8 cellular contexts compared by ENCODE assay signal in the genomic region with DNA sequence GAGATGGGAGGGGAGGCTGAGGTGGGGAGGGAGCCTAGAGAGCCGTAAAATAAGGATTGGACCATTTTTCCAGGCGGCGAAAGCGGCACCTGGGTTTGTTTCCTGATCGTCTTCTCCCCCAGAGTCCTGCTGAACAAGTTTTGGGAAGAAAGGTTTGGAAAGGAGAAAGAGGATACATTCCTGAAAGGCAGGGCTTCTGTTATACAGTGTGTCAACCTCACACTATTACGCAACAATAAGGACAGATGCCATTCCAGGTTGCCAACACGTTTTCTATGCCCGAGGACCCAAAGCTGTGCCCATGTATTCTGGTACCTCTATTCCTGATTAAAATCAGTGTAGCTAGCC. TPM values are rescaled to one million over a fixed set of nuclear protein-coding genes. Genes with fewer than 3 reads are reported as not detected.
DNase-seq lines count a peak whose midpoint lies in the region; ATAC-seq and TF ChIP-seq lines count a peak whose summit lies in the region.

No MANE protein-coding gene starts in this region.

- no peak for TF ChIP-seq POLR2A in esophagus muscularis mucosa (IDR thresholded peaks at IDR 0.05; ENCODE audit: low read depth)

- TF ChIP-seq CTCF in OCI-LY1 (IDR thresholded peaks at IDR 0.05; ENCODE audit: low read length), result no peak
- TF ChIP-seq CTCF in esophagus muscularis mucosa (IDR thresholded peaks at IDR 0.05), result no peak
- no peak for TF ChIP-seq CTCF in parathyroid adenoma (IDR thresholded peaks at IDR 0.05)
- no peak for TF ChIP-seq CTCF in omental fat pad (IDR thresholded peaks at IDR 0.05)

- H3K36me3 ChIP-seq in OCI-LY1 (ENCODE audit: insufficient read depth, low read length) (peaks cover 4% of the 10 kb centered on the region; the same call in 1 of the 2 replicates), esophagus muscularis mucosa (no peaks in the 10 kb centered on the region), parathyroid adenoma (ENCODE audit: control insufficient read depth, insufficient read depth, low read length) (no peaks in the 10 kb centered on the region)

- H3K9me3 ChIP-seq in OCI-LY1 (ENCODE audit: low read length) (no peaks in the 10 kb centered on the region), esophagus muscularis mucosa (no peaks in the 10 kb centered on the region), parathyroid adenoma (ENCODE audit: control insufficient read depth, low read length) (no peaks in the 10 kb centered on the region)

- H4K20me1 ChIP-seq in OCI-LY1 (ENCODE audit: insufficient read depth, low read length), result no peaks in the 10 kb centered on the region

- no peak overlapping the region for H3K27ac ChIP-seq in OCI-LY1 (ENCODE audit: low read depth, low read length, poor library complexity, severe bottlenecking)
- H3K27ac ChIP-seq in esophagus muscularis mucosa (replicated peaks in 1 of 4), result peak overlapping the region; percentile 91 to 98 (median 95)
- peak overlapping the region; percentile 84 for H3K27ac ChIP-seq in parathyroid adenoma

- peak overlapping the region; percentile 89; the same call in 1 of the 2 replicates for H2AFZ ChIP-seq in OCI-LY1 (ENCODE audit: low read length)
- H2AFZ ChIP-seq in parathyroid adenoma, result peak overlapping the region; percentile 79

- H3F3A ChIP-seq in OCI-LY1 (ENCODE audit: insufficient read depth, low read length), result no peaks in the 10 kb centered on the region

- 2% methylated on average over 8 of the region's 8 CpGs for WGBS in esophagus muscularis mucosa

- no peak for ATAC-seq in omental fat pad (ENCODE audit: low FRiP score)

- H3K9me2 ChIP-seq in OCI-LY1 (ENCODE audit: low read depth, low read length), result no peaks in the 10 kb centered on the region

- DNase-seq in ELR (ENCODE audit: low read depth) (peak; percentile 37), esophagus muscularis mucosa (ENCODE audit: extremely low spot score) (no peak), NCI-H69 (lab: John Stamatoyannopoulos, UW) (no peak), NCI-H510A (lab: John Stamatoyannopoulos, UW) (no peak), G401 (ENCODE audit: low spot score) (no peak), omental fat pad (ENCODE audit: low spot score) (no peak)

- intact Hi-C loops in esophagus muscularis mucosa (cut with DNase I), result loop anchor here (5.0 to 10.0 kb wide), 2 partner anchors 153 to 761 kb away; a partner anchor contains a TSS

- H3K4me3 ChIP-seq in OCI-LY1 (ENCODE audit: low read depth, low read length, poor library complexity, severe bottlenecking) (peak overlapping the region; percentile 98), esophagus muscularis mucosa (peak overlapping the region; percentile 82 to 97 (median 86)), parathyroid adenoma (ENCODE audit: low read depth, low read length) (peak overlapping the region; percentile 92)

- in situ Hi-C loops in G401 (cut with HindIII; ENCODE audit: low sequenced_read_pairs), result no loop called here

- TF ChIP-seq EP300 in esophagus muscularis mucosa (IDR thresholded peaks at IDR 0.05), result no peak

- H3K4me1 ChIP-seq in OCI-LY1 (ENCODE audit: insufficient read depth, low read length, severe bottlenecking), result peaks cover 25% of the 10 kb centered on the region
- peaks cover 18 to 48% (median 45%) of the 10 kb centered on the region in 4 donors for H3K4me1 ChIP-seq in esophagus muscularis mucosa
- H3K4me1 ChIP-seq in parathyroid adenoma, result peaks cover 6% of the 10 kb centered on the region

- H3K9ac ChIP-seq in OCI-LY1 (ENCODE audit: low read length) (peak overlapping the region; percentile 96), parathyroid adenoma (peak overlapping the region; percentile 74)

- H3K27me3 ChIP-seq in OCI-LY1 (ENCODE audit: insufficient read depth, low read length) (no peaks in the 10 kb centered on the region), esophagus muscularis mucosa (no peaks in the 10 kb centered on the region), parathyroid adenoma (ENCODE audit: control insufficient read depth, insufficient read depth, low read length) (no peaks in the 10 kb centered on the region)

- H3K79me2 ChIP-seq in OCI-LY1 (ENCODE audit: insufficient read depth, low read length) (peaks cover 7% of the 10 kb centered on the region), parathyroid adenoma (peaks cover 2% of the 10 kb centered on the region)

- H3K4me2 ChIP-seq in OCI-LY1 (ENCODE audit: low read length), result peak overlapping the region; percentile 99
- H3K4me2 ChIP-seq in parathyroid adenoma (ENCODE audit: low read length), result peak overlapping the region; percentile 86

RNA-seq across cellular contexts. Expression of a gene that starts 0.7 kb away (rescaled TPM):
- total RNA-seq in esophagus muscularis mucosa, result 10 to 100 TPM; 39.8 to 64.4 (median 55.0) TPM
- 39.8 and 56.9 TPM in 2 replicates for total RNA-seq in G401 (2014; rRNA removed; shearing (Covaris generic))
- total RNA-seq in omental fat pad, result 10 to 100 TPM; 28.6 to 40.5 (median 37.9) TPM

RNA-seq across cellular contexts. Expression of a gene that starts 53.3 kb away (rescaled TPM):
- total RNA-seq in esophagus muscularis mucosa, result 1 to 10 TPM; 1.8 to 2.8 (median 2.2) TPM
- 3.5 and 3.9 TPM in 2 replicates for total RNA-seq in G401 (2014; rRNA removed; shearing (Covaris generic))
- under 1 TPM; 0.19 to 0.48 (median 0.38) TPM for total RNA-seq in omental fat pad
